In the genomic region with DNA sequence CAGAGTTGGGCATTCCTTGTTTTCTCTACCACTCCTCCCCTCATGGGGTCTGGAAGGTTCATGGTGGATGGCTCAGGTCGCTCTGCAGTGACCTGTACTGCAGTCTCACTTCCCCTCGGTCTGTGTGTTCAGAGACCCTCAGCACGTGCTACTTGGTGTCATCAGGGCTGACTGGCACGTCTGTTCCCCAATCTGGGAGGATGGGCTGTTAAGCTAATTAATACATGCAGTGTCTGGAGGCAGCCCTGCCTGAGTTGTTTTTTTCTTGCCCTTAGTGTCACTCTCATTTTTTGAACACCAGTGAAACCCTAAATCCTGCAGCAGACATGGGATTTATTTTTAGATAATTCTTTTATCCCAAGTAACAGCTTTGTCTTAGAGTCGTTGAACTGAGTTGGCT, we compare ENCODE assay signal across 23 cellular contexts.
"Had no signal": no experiment of that assay in that cellular context is flagged by ENCODE, and none has a peak within 500 bp of the region (broad histone marks: within the 10 kb centered on the region; RNA-seq: fewer than 3 reads in every experiment).

No MANE protein-coding gene starts in this region.

- H3K4me1 Mint-ChIP-seq: naive B cell; stimulated activated effector memory CD8-positive, alpha-beta T cell treated with anti-CD3 and anti-CD28 coated beads, Interleukin-12 subunit alpha, Interleukin-12 subunit beta, amount 100 ng/mL, for 72 hours had no signal

- H3K79me2 ChIP-seq: hepatocyte had no signal

- H3K27ac ChIP-seq: esophagus squamous epithelium, gastroesophageal sphincter, hepatocyte, right atrium auricular region, sigmoid colon, skin epidermis, tibial artery, upper lobe of left lung, uterus had no signal

- H3K4me2 ChIP-seq: hepatocyte had no signal

- H3K9me3 ChIP-seq: esophagus squamous epithelium, gastroesophageal sphincter, right atrium auricular region, sigmoid colon, tibial artery, upper lobe of left lung, uterus had no signal

- H3K4me3 ChIP-seq: esophagus squamous epithelium, gastroesophageal sphincter, hepatocyte, lung, right atrium auricular region, sigmoid colon, skin epidermis, tibial artery, upper lobe of left lung, uterus had no signal

- DNase-seq: esophagus squamous epithelium; foreskin fibroblast; left colon; left ventricle myocardium superior; mesenchymal stem cell; midbrain; naive B cell; posterior cingulate gyrus; sigmoid colon; stimulated activated CD4-positive, alpha-beta T cell treated with anti-CD3 and anti-CD28 coated beads, Interleukin-2, amount 100 ng/mL, for 48 hours; stimulated activated CD8-positive, alpha-beta memory T cell treated with anti-CD3 and anti-CD28 coated beads, Interleukin-4, amount 100 ng/mL, for 48 hours; stimulated activated naive CD8-positive, alpha-beta T cell treated with anti-CD3 and anti-CD28 coated beads, Interleukin-15, Interleukin-2, amounts not matched to agents 100 U/mL and 50 U/mL, for 24 hours; tibial artery; upper lobe of left lung; uterus had no signal

- H3K27me3 ChIP-seq: gastroesophageal sphincter, hepatocyte, right atrium auricular region, sigmoid colon, tibial artery, upper lobe of left lung, uterus had no signal

- H3K36me3 ChIP-seq: esophagus squamous epithelium, right atrium auricular region, upper lobe of left lung, uterus had no signal

- H3K9me3 Mint-ChIP-seq: dendritic cell treated with granulocyte-macrophage colony-stimulating factor and Interleukin-4, amounts not matched to agents 40 ng/mL and 50 ng/mL, for 4 days; naive B cell; nephron; stimulated activated effector memory CD8-positive, alpha-beta T cell treated with anti-CD3 and anti-CD28 coated beads, Interleukin-12 subunit alpha, Interleukin-12 subunit beta, amount 100 ng/mL, for 72 hours had no signal

- H2AFZ ChIP-seq: hepatocyte had no signal

- H3K4me1 ChIP-seq: esophagus squamous epithelium, gastroesophageal sphincter, right atrium auricular region, sigmoid colon, tibial artery, uterus had no signal

- H3K36me3 Mint-ChIP-seq: naive B cell; stimulated activated effector memory CD8-positive, alpha-beta T cell treated with anti-CD3 and anti-CD28 coated beads, Interleukin-12 subunit alpha, Interleukin-12 subunit beta, amount 100 ng/mL, for 72 hours had no signal

- H3K4me3 Mint-ChIP-seq: dendritic cell treated with granulocyte-macrophage colony-stimulating factor and Interleukin-4, amounts not matched to agents 40 ng/mL and 50 ng/mL, for 4 days; naive B cell; nephron; stimulated activated effector memory CD8-positive, alpha-beta T cell treated with anti-CD3 and anti-CD28 coated beads, Interleukin-12 subunit alpha, Interleukin-12 subunit beta, amount 100 ng/mL, for 72 hours had no signal

- H3K27ac Mint-ChIP-seq: dendritic cell treated with granulocyte-macrophage colony-stimulating factor and Interleukin-4, amounts not matched to agents 40 ng/mL and 50 ng/mL, for 4 days; stimulated activated effector memory CD8-positive, alpha-beta T cell treated with anti-CD3 and anti-CD28 coated beads, Interleukin-12 subunit alpha, Interleukin-12 subunit beta, amount 100 ng/mL, for 72 hours had no signal

- ATAC-seq: gastroesophageal sphincter; left colon; left ventricle myocardium superior; stimulated activated effector memory CD8-positive, alpha-beta T cell treated with anti-CD3 and anti-CD28 coated beads, Interleukin-12 subunit alpha, Interleukin-12 subunit beta, amount 100 ng/mL, for 72 hours; stimulated activated naive CD8-positive, alpha-beta T cell treated with anti-CD3 and anti-CD28 coated beads, Interleukin-15, Interleukin-2, amounts not matched to agents 100 U/mL and 50 U/mL, for 24 hours had no signal
